Comparison of ENCODE assay signal across 8 cellular contexts in the genomic region with DNA sequence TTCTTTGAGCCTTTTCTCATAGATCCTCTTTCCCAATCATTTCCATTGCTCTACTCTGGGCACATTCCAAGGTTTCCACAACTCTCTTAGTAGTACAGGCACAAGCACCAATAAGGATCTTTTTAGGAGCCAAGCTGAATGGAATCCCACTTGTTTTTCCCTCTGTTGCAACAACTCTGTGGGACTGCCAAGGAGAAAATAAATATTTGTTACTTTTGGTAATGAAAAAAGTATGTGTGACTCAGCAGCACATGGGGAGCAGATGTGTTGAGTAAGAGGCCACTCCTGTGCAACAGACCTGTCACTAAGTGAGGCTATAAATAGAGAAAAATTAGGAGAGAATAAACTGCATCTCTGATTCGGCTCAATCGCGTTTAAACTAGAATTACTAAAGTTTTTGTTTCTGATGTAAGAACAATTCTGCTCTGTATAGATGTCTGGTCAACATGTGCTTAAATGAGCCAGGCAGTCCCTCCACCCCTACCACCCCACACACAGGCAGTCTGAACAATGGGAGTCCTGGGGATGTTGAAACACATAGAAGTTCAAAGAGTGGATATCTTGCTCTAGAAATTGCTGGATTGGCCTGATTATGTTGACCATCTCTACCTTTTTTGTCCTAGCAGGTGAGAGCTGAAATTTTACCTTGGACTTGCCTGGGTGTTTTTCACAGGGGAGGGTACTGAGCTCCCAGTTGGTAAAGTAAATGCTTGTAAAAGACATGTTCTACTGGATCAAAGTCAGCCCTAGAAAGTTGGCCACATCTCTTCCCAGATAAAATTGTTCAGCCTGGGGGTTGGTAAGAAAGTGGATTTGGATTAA.
DNase-seq lines count a peak whose midpoint lies in the region; ATAC-seq and TF ChIP-seq lines count a peak whose summit lies in the region.

No MANE protein-coding gene starts in this region.

- H3K4me3 ChIP-seq in BJ (ENCODE audit: low read depth, low read length), result no peak overlapping the region

- TF ChIP-seq CTCF in BJ (IDR thresholded peaks at IDR 0.05; ENCODE audit: insufficient read depth, low read depth, low read length), result no peak

- H3K27me3 ChIP-seq in BJ (ENCODE audit: control insufficient read depth, insufficient read depth, low read length), result no peaks in the 10 kb centered on the region

- CTCF ChIA-PET in BJ (lab: Yijun Ruan, JAX), result no interaction called here

- peak; percentile 88 for DNase-seq in BJ (ENCODE audit: low read depth)
- DNase-seq in NCI-H69 (lab: John Stamatoyannopoulos, UW), result peak; percentile 57
- DNase-seq in fibroblast of gingiva (ENCODE audit: low read depth), result peak; percentile 99
- peak; percentile 90 for DNase-seq in non-pigmented ciliary epithelial cell (ENCODE audit: low read depth)
- no peak for DNase-seq in effector CD8-positive, alpha-beta T cell (lab: John Stamatoyannopoulos, UW)

- POLR2A ChIA-PET in BJ (lab: Charles Lee), result no interaction called here

- ATAC-seq in GM18502 (IDR thresholded peaks at IDR 0.05; ENCODE audit: poor library complexity, unreplicated experiment) (no peak), GM19035 (IDR thresholded peaks at IDR 0.05; ENCODE audit: unreplicated experiment) (no peak), GM21723 (IDR thresholded peaks at IDR 0.05; ENCODE audit: unreplicated experiment) (no peak)

- H3K36me3 ChIP-seq in BJ (ENCODE audit: control insufficient read depth, insufficient read depth, low read length), result no peaks in the 10 kb centered on the region
